In the genomic region with DNA sequence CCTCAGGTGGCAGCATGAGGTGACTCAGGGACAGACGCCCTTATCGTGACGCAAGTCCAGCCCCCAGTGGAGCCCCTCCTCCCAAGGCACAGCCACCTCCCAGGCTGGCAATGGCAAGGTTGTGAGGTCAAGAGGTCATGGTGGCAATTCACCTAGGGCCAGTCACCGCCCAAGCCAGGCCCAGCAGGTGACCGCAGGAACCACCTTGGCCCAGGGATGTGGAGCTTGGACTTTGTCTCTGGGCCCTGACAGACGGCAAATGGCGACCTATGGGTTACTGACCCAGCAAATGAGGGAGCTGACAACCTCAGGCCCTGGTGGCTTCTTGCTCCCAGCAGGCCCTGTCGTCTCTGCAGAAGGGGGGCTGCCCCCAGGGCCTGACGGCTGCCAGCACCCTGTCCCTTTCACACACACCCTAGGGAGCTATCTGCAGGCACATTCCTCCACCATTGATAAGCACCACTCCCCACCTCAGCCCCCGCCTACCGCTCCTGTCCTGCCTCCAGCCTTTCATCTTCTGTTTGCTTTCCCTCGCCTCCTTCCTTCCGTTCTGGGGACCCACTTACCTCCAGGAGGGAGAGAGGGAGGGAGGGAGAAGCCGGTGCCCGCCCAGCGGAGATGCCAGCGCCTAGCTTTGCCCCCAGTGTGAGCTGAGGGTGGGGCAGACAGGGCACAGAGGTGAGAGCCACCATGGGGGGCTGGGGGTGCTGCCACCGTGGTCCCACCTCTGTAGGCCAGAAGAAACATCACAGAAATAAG, we compare ENCODE assay signal across 11 cellular contexts. TPM values are rescaled to one million over a fixed set of nuclear protein-coding genes. Genes with fewer than 3 reads are reported as not detected.
DNase-seq lines count a peak whose midpoint lies in the region; ATAC-seq, FAIRE-seq and TF ChIP-seq lines count a peak whose summit lies in the region.
"Had no signal": no experiment of that assay in that cellular context is flagged by ENCODE, and none has a peak within 500 bp of the region (broad histone marks: within the 10 kb centered on the region; RNA-seq: fewer than 3 reads in every experiment).

No MANE protein-coding gene starts in this region.

- no peaks in the 10 kb centered on the region for H3K27me3 ChIP-seq in GM12878 (replicated peaks in 1 of 2; ENCODE audit: control insufficient read depth in 2 of 2, insufficient read depth in 2 of 2, low read length in 1 of 2)
- no peaks in the 10 kb centered on the region for H3K27me3 ChIP-seq in HepG2 (ENCODE audit: control insufficient read depth in 1 of 2, insufficient read depth in 2 of 2, low read length in 2 of 2)
- H3K27me3 ChIP-seq in upper lobe of left lung, result no peaks in the 10 kb centered on the region
- H3K27me3 ChIP-seq: MG63 had no signal

- RAD21 ChIA-PET in GM12878 (lab: Charles Lee; ENCODE audit: unreplicated experiment), result no interaction called here

- BruUV-seq in GM12878 (replicated peaks; lab: Mats Ljungman, UMichigan), result no TSS peak
- BruUV-seq in HepG2 (replicated peaks; lab: Mats Ljungman, UMichigan), result no TSS peak

- no peak for ATAC-seq in GM12878
- ATAC-seq in HepG2, result peak; percentile 80
- ATAC-seq in upper lobe of left lung (ENCODE audit: low FRiP score in 2 of 2), result peak; percentile 35 to 90
- no peak for ATAC-seq in GM18867 (IDR thresholded peaks at IDR 0.05; ENCODE audit: unreplicated experiment)
- ATAC-seq: stimulated activated naive CD8-positive, alpha-beta T cell treated with anti-CD3 and anti-CD28 coated beads, Interleukin-15, Interleukin-2, amounts not matched to agents 100 U/mL and 50 U/mL, for 24 hours had no signal

- FAIRE-seq in GM12878 (lab: Jason Lieb, UNC) (no peak), HepG2 (lab: Jason Lieb, UNC) (peak; percentile 93)

- H3K4me2 ChIP-seq in GM12878 (ENCODE audit: control insufficient read depth, insufficient read depth), result no peak overlapping the region
- H3K4me2 ChIP-seq in HepG2 (ENCODE audit: low read depth, low read length), result peak overlapping the region; percentile 78

- H3K4me1 ChIP-seq in GM12878 (ENCODE audit: control insufficient read depth, insufficient read depth, low read length) (peaks cover 17% of the 10 kb centered on the region), HepG2 (ENCODE audit: insufficient read depth, low read length) (peaks cover 91% of the 10 kb centered on the region), upper lobe of left lung (peaks cover 82 to 90% (median 87%) of the 10 kb centered on the region in 4 donors)

- in situ Hi-C loops in GM12878 (cut with MboI), result no loop called here
- in situ Hi-C loops in HepG2 (cut with HindIII; ENCODE audit: extremely low pct_ligation_motif_present, low pct_unique_long_range_greater_than_20kb), result no loop called here

- DNase-seq in Jurkat, Clone E6-1 (ENCODE audit: low read depth, low spot score), result peak; percentile 21
- DNase-seq in GM12878 (ENCODE audit: low read depth, low spot score), result no peak
- DNase-seq in HepG2 (ENCODE audit: low spot score), result peak; percentile 96
- DNase-seq in upper lobe of left lung, result peak; percentile 86 to 87
- no peak for DNase-seq in GM03348 (ENCODE audit: low spot score)
- DNase-seq in GDM1 (lab: John Stamatoyannopoulos, UW), result no peak
- DNase-seq: activated effector memory CD4-positive, alpha-beta T cell treated with Interleukin-2 at 50 U/mL for 16 hours; MG63; stimulated activated naive CD8-positive, alpha-beta T cell treated with anti-CD3 and anti-CD28 coated beads, Interleukin-15, Interleukin-2, amounts not matched to agents 100 U/mL and 50 U/mL, for 24 hours had no signal

- TF ChIP-seq EP300 in GM12878 (IDR thresholded peaks at IDR 0.05; ENCODE audit: borderline replicate concordance in 1 of 2, control insufficient read depth in 1 of 2, low read depth in 2 of 2, low read length in 2 of 2) (no peak), HepG2 (IDR thresholded peaks at IDR 0.05; ENCODE audit: low read depth in 2 of 2, low read length in 2 of 2) (peak; percentile 37 to 92; a peak in 2 of 4 replicates), HepG2 (CRISPR knock-in tag; IDR thresholded peaks at IDR 0.05; ENCODE audit: borderline replicate concordance) (peak; percentile 97), upper lobe of left lung (IDR thresholded peaks at IDR 0.05) (peak in 3 of 4 donors; percentile 13 to 69 (median 67))

- POLR2A ChIA-PET in GM12878 (lab: Charles Lee) (no interaction called here), HepG2 (lab: Yijun Ruan, JAX) (interaction anchor here (0.9 to 6.2 kb wide), 14 partner anchors 11 to 66 kb away, joined by 3 to 120 read pairs (median 6); a partner anchor contains a TSS)

- H3K27ac ChIP-seq in GM12878 (ENCODE audit: control insufficient read depth, insufficient read depth), result no peak overlapping the region
- peak overlapping the region; percentile 76 for H3K27ac ChIP-seq in HepG2 (ENCODE audit: extremely low read length, insufficient read depth, low read length)
- H3K27ac ChIP-seq in upper lobe of left lung, result peak overlapping the region; percentile 82 to 92 (median 86)

- H3K4me3 ChIP-seq in Jurkat, Clone E6-1 (ENCODE audit: low read length), result no peak overlapping the region
- no peak overlapping the region for H3K4me3 ChIP-seq in GM12878
- peak overlapping the region in 2 of 3 experiments; percentile 11 to 51; a peak in 3 of 6 replicates for H3K4me3 ChIP-seq in HepG2 (replicated peaks in 1 of 3; ENCODE audit: insufficient read depth in 1 of 3, low read depth in 2 of 3, low read length in 3 of 3)
- peak overlapping the region in 1 of 4 donors; percentile 13 for H3K4me3 ChIP-seq in upper lobe of left lung
- H3K4me3 ChIP-seq: MG63 had no signal

- H3K79me2 ChIP-seq in GM12878 (ENCODE audit: control insufficient read depth, insufficient read depth, low read length) (no peaks in the 10 kb centered on the region), HepG2 (ENCODE audit: insufficient read depth, low read length) (peaks cover 75% of the 10 kb centered on the region)

- H2AFZ ChIP-seq in GM12878 (ENCODE audit: control insufficient read depth, low read depth, low read length) (no peak overlapping the region), HepG2 (ENCODE audit: low read length) (no peak overlapping the region)

- H3K9ac ChIP-seq in GM12878 (ENCODE audit: control insufficient read depth, insufficient read depth, low read length) (no peak overlapping the region), HepG2 (ENCODE audit: insufficient read depth, low read depth, low read length) (peak overlapping the region; percentile 67)

- no peaks in the 10 kb centered on the region for H3K9me3 ChIP-seq in GM12878 (replicated peaks; ENCODE audit: control insufficient read depth, insufficient read depth, low read length)
- H3K9me3 ChIP-seq in HepG2 (ENCODE audit: low read length), result no peaks in the 10 kb centered on the region
- H3K9me3 ChIP-seq in upper lobe of left lung, result no peaks in the 10 kb centered on the region
- H3K9me3 ChIP-seq: MG63 had no signal

- 54% methylated on average over 17 of the region's 18 CpGs for WGBS in GM12878 (ENCODE audit: insufficient coverage, insufficient replicate concordance, low lambda C conversion rate, missing lambda C conversion rate)
- WGBS in HepG2 (ENCODE audit: low lambda C conversion rate), result 0% methylated on average over 9 of the region's 18 CpGs
- 52% methylated on average over 4 to 18 of the region's 18 CpGs for WGBS in upper lobe of left lung, 2 donors

- intact Hi-C loops in GM12878 (cut with micrococcal nuclease; ENCODE audit: unreplicated experiment), result no loop called here
- intact Hi-C loops in HepG2 (cut with micrococcal nuclease; ENCODE audit: unreplicated experiment), result loop anchor here (1.0 to 10.0 kb wide), 2 partner anchors 39 to 69 kb away; a partner anchor contains a TSS

- H3K36me3 ChIP-seq in GM12878 (ENCODE audit: control insufficient read depth in 2 of 2, insufficient read depth in 2 of 2, low read length in 1 of 2) (no peaks in the 10 kb centered on the region), HepG2 (replicated peaks in 1 of 2; ENCODE audit: control insufficient read depth in 1 of 2, insufficient read depth in 2 of 2, low read length in 2 of 2) (peaks cover 38 to 63% of the 10 kb centered on the region in 2 experiments), upper lobe of left lung (peaks cover 0 to 17% (median 13%) of the 10 kb centered on the region in 4 donors)

- TF ChIP-seq CTCF in GM12878 (IDR thresholded peaks at IDR 0.05 in 2 of 3, conservative IDR thresholded peaks at IDR 0.05 in 1 of 3; ENCODE audit: control insufficient read depth in 2 of 3, extremely low read depth in 1 of 3, insufficient read depth in 1 of 3, low read depth in 3 of 3, low read length in 3 of 3) (no peak), HepG2 (CRISPR knock-in tag; IDR thresholded peaks at IDR 0.05) (no peak), upper lobe of left lung (IDR thresholded peaks at IDR 0.05) (no peak)

- CTCF ChIA-PET in GM12878 (lab: Yijun Ruan, JAX) (no interaction called here), HepG2 (lab: Yijun Ruan, JAX; ENCODE audit: low intra/inter-chr PET ratio, low total read pairs) (interaction anchor here (1.4 kb wide), 1 partner anchor 45 kb away, joined by 7 read pairs; no protein-coding TSS in a partner anchor)

- no peaks in the 10 kb centered on the region for H4K20me1 ChIP-seq in GM12878 (ENCODE audit: control insufficient read depth, insufficient read depth)
- peaks cover 64% of the 10 kb centered on the region for H4K20me1 ChIP-seq in HepG2 (ENCODE audit: insufficient read depth, low read length)

- no peak for TF ChIP-seq POLR2A in GM12878 (IDR thresholded peaks at IDR 0.05; ENCODE audit: low read depth, low read length)
- TF ChIP-seq POLR2A in HepG2 (IDR thresholded peaks at IDR 0.05; ENCODE audit: insufficient read depth in 1 of 2, low read depth in 2 of 2, low read length in 2 of 2), result peak in 1 of 2 experiments; percentile 54; a peak in 1 of 4 replicates
- peak in 1 of 4 donors; percentile 37 for TF ChIP-seq POLR2A in upper lobe of left lung (IDR thresholded peaks at IDR 0.05)

- TF ChIP-seq RAD21 in GM12878 (IDR thresholded peaks at IDR 0.05; ENCODE audit: insufficient read depth, low read depth, low read length) (no peak), HepG2 (CRISPR knock-in tag; IDR thresholded peaks at IDR 0.05) (peak; percentile 38; the same call in 1 of the 2 replicates)

- SMC1A ChIA-PET in GM12878 (lab: Charles Lee; ENCODE audit: uncharacterized antibody, unreplicated experiment), result interaction anchor here (1.2 kb wide), 1 partner anchor 25 kb away, joined by 3 read pairs; no protein-coding TSS in a partner anchor

RNA-seq across cellular contexts. Expression of a gene that starts 12.1 kb away (rescaled TPM):
- polyA plus RNA-seq in Jurkat, Clone E6-1 (2012; ENCODE audit: insufficient read depth, insufficient read length), result not detected
- total RNA-seq in GM12878 (2013; cell fraction: nucleolus; rRNA removed), result not detected in 2 replicates
- total RNA-seq in GM12878 (2014; rRNA removed), result 0.16 and 0.28 TPM in 2 replicates
- 0.05 and 0.09 TPM in 2 replicates for total RNA-seq in GM12878 (2014; rRNA removed; fragmentation: Illumina TruSeq; extraction: Trizol)
- total RNA-seq in GM12878 (2021), result 0.32 and 0.51 TPM in 2 replicates
- polyA plus RNA-seq in GM12878 (2011; ENCODE audit: low read depth), result 0.10 TPM
- polyA plus RNA-seq in GM12878 (2011; rRNA removed), result 0.06 and 0.27 TPM in 2 replicates
- polyA plus RNA-seq in GM12878 (2011; cell fraction: cytosol; rRNA removed), result 0.10 and 0.13 TPM in 2 replicates
- 0.19 and 0.29 TPM in 2 replicates for polyA plus RNA-seq in GM12878 (2011; cell fraction: nucleus; rRNA removed)
- 0.20 and 0.22 TPM in 2 replicates for polyA plus RNA-seq in GM12878 (2012)
- 0.12 and 0.24 TPM in 2 replicates for polyA plus RNA-seq in GM12878 (2014; fragmentation: Illumina TruSeq; extraction: Trizol)
- polyA plus RNA-seq in GM12878 (2014; fragmentation: Nextera tagmentation; extraction: Ambion mirVana), result not detected
- polyA plus RNA-seq in GM12878 (2014; rRNA removed), result 0.04 and 0.16 TPM in 2 replicates
- polyA plus RNA-seq in GM12878 (2016; fragmentation: Nextera tagmentation; extraction: Ambion mirVana), result under 1 TPM; 0.19 to 0.37 TPM
- 0.29 and 1.4 TPM in 2 replicates for polyA minus RNA-seq in GM12878 (2011; rRNA and poly(A)+ RNA removed)
- 2.1 and 3.4 TPM in 2 replicates for polyA minus RNA-seq in GM12878 (2011; cell fraction: cytosol; rRNA and poly(A)+ RNA removed)
- polyA minus RNA-seq in GM12878 (2011; cell fraction: nucleus; rRNA and poly(A)+ RNA removed), result 0.60 and 1.2 TPM in 2 replicates
- total RNA-seq in HepG2 (2016; rRNA removed; fragmentation: Illumina TruSeq; extraction: Trizol), result 15.5 and 33.6 TPM in 2 replicates
- total RNA-seq in HepG2 (2016; cell fraction: cytosol; rRNA removed; fragmentation: Illumina TruSeq; extraction: Trizol; ENCODE audit: low read depth), result 6.7 and 7.8 TPM in 2 replicates
- 10.8 and 35.8 TPM in 2 replicates for total RNA-seq in HepG2 (2016; cell fraction: insoluble cytoplasmic fraction; rRNA removed; fragmentation: Illumina TruSeq; extraction: Trizol)
- 14.9 and 16.9 TPM in 2 replicates for total RNA-seq in HepG2 (2016; cell fraction: membrane; rRNA removed; fragmentation: Illumina TruSeq; extraction: Trizol)
- 41.9 and 47.9 TPM in 2 replicates for total RNA-seq in HepG2 (2016; cell fraction: nucleus; rRNA removed; fragmentation: Illumina TruSeq; extraction: Trizol)
- 53.6 and 62.5 TPM in 2 replicates for polyA plus RNA-seq in HepG2 (2011; rRNA removed)
- polyA plus RNA-seq in HepG2 (2011; cell fraction: cytosol; rRNA removed), result 39.1 and 62.9 TPM in 2 replicates
- polyA plus RNA-seq in HepG2 (2011; cell fraction: nucleus; rRNA removed), result 163 and 212 TPM in 2 replicates
- polyA plus RNA-seq in HepG2 (2012), result 25.4 and 56.3 TPM in 2 replicates
- 2.1 and 2.2 TPM in 2 replicates for polyA plus RNA-seq in HepG2 (2016; cell fraction: cytosol; fragmentation: Illumina TruSeq; extraction: Trizol; ENCODE audit: low read depth)
- polyA plus RNA-seq in HepG2 (2016; cell fraction: insoluble cytoplasmic fraction; fragmentation: Illumina TruSeq; extraction: Trizol; ENCODE audit: low read depth), result 11.5 and 14.9 TPM in 2 replicates
- polyA plus RNA-seq in HepG2 (2016; cell fraction: membrane; fragmentation: Illumina TruSeq; extraction: Trizol; ENCODE audit: low read depth), result 5.7 and 6.8 TPM in 2 replicates
- polyA plus RNA-seq in HepG2 (2016; cell fraction: nucleus; fragmentation: Illumina TruSeq; extraction: Trizol; ENCODE audit: insufficient read depth, low read depth), result 84.4 and 87.2 TPM in 2 replicates
- polyA minus RNA-seq in HepG2 (2011; rRNA and poly(A)+ RNA removed; ENCODE audit: low replicate concordance), result 69.9 and 218 TPM in 2 replicates
- polyA minus RNA-seq in HepG2 (2011; cell fraction: cytosol; rRNA and poly(A)+ RNA removed), result 72.7 and 86.9 TPM in 2 replicates
- polyA minus RNA-seq in HepG2 (2011; cell fraction: nucleus; rRNA and poly(A)+ RNA removed), result 65.6 and 79.3 TPM in 2 replicates
- total RNA-seq in upper lobe of left lung, result 10 to 100 TPM; 21.0 to 66.3 (median 38.7) TPM
- total RNA-seq: T-helper 1 cell treated with Interleukin-12 subunit alpha and Interleukin-12 subunit beta and Interleukin-4 antibody, amounts not matched to agents 30 ng/mL and 1 ng/mL, for 36 hours had no signal

Comparison
In these comparisons a context has a peak if more than half of its experiments do, and no peak if none do; other contexts are left out.
1. DNase-seq: peak in Jurkat, Clone E6-1 (single experiment), HepG2 (single experiment) and upper lobe of left lung (2 of 2); none in GM12878 (single experiment), GM03348 (single experiment) and GDM1 (single experiment).
2. H3K4me3 ChIP-seq: peak in HepG2 (2 of 3); none in Jurkat, Clone E6-1 (single experiment) and GM12878 (single experiment).
3. ATAC-seq: peak in HepG2 (single experiment) and upper lobe of left lung (2 of 2); none in GM12878 (single experiment) and GM18867 (single experiment).
4. RNA of a gene that starts 12.1 kb away (total RNA-seq): 21.0 to 66.3 TPM in upper lobe of left lung and 6.7 to 47.9 TPM in HepG2; 0.05 to 0.51 TPM in GM12878; every median in the first group is over 4 times any median in the second.